9 cellular contexts compared by ENCODE assay signal in genomic region chr17:75688209-75688771, GRCh38. TPM values are rescaled to one million over a fixed set of nuclear protein-coding genes. Genes with fewer than 3 reads are reported as not detected.
DNase-seq lines count a peak whose midpoint lies in the region; ATAC-seq and TF ChIP-seq lines count a peak whose summit lies in the region.
"Had no signal": no experiment of that assay in that cellular context is flagged by ENCODE, and none has a peak within 500 bp of the region (broad histone marks: within the 10 kb centered on the region; RNA-seq: fewer than 3 reads in every experiment).

No MANE protein-coding gene starts in this region.

- no peaks in the 10 kb centered on the region for H4K20me1 ChIP-seq in mammary epithelial cell (ENCODE audit: insufficient read depth, low read length)

- no peak for TF ChIP-seq CTCF in mammary epithelial cell (conservative IDR thresholded peaks at IDR 0.05 in 1 of 2, IDR thresholded peaks at IDR 0.05 in 1 of 2; ENCODE audit: extremely low read depth in 1 of 2, insufficient read depth in 1 of 2, low read depth in 1 of 2, low read length in 2 of 2)

- intact Hi-C loops in mammary epithelial cell (cut with micrococcal nuclease): loop anchor here (10.0 kb wide), 1 partner anchor 187 kb away; the partner anchor contains the start of gene TRIM47
- intact Hi-C loops in naive thymus-derived CD4-positive, alpha-beta T cell (cut with micrococcal nuclease): loop anchor here in 1 of 2 donors (2.0 kb wide), 1 partner anchor 13 kb away; no protein-coding TSS in a partner anchor

- dilution Hi-C loops in mammary epithelial cell (cut with HindIII; ENCODE audit: low sequenced_read_pairs): no loop called here

- H3K27ac Mint-ChIP-seq in naive thymus-derived CD4-positive, alpha-beta T cell: peak overlapping the region; percentile 78 to 95 (median 93)

- ATAC-seq in naive thymus-derived CD4-positive, alpha-beta T cell: peak; percentile 47
- ATAC-seq in GM18870 (IDR thresholded peaks at IDR 0.05; ENCODE audit: unreplicated experiment): no peak

- WGBS in mammary epithelial cell (ENCODE audit: low coverage, missing lambda C conversion rate): 18% methylated on average over 10 of the region's 11 CpGs

- peaks cover 96% of the 10 kb centered on the region for H3K4me1 ChIP-seq in mammary epithelial cell (ENCODE audit: insufficient read depth, low read length)
- H3K4me1 ChIP-seq in naive thymus-derived CD4-positive, alpha-beta T cell (ENCODE audit: control insufficient read depth in 2 of 2, insufficient read depth in 2 of 2, low read length in 2 of 2): peaks cover 0 to 31% of the 10 kb centered on the region in 2 donors

- H3K9me3 Mint-ChIP-seq in naive thymus-derived CD4-positive, alpha-beta T cell: no peaks in the 10 kb centered on the region

- peak overlapping the region; percentile 97 for H3K27ac ChIP-seq in mammary epithelial cell (ENCODE audit: insufficient read depth, low read depth, low read length)
- peak overlapping the region; percentile 69 for H3K27ac ChIP-seq in naive thymus-derived CD4-positive, alpha-beta T cell (ENCODE audit: low read depth, low read length)
- H3K27ac ChIP-seq: testis had no signal

- no peaks in the 10 kb centered on the region for H3K27me3 Mint-ChIP-seq in naive thymus-derived CD4-positive, alpha-beta T cell

- BruUV-seq in mammary epithelial cell (replicated peaks; lab: Mats Ljungman, UMichigan): no TSS peak

- in situ Hi-C loops in mammary epithelial cell (cut with MboI; ENCODE audit: low sequenced_read_pairs in 2 of 2): no loop called here

- peak overlapping the region in 8 of 10 donors; percentile 28 to 73 (median 48) for H3K4me3 Mint-ChIP-seq in naive thymus-derived CD4-positive, alpha-beta T cell

- H3K36me3 ChIP-seq in mammary epithelial cell (ENCODE audit: insufficient read depth, low read length): peaks cover 5% of the 10 kb centered on the region
- peaks cover 0 to 36% (median 0%) of the 10 kb centered on the region in 3 experiments for H3K36me3 ChIP-seq in naive thymus-derived CD4-positive, alpha-beta T cell (ENCODE audit: control insufficient read depth in 2 of 3, insufficient read depth in 3 of 3, low read length in 3 of 3)

- H3K79me2 ChIP-seq in mammary epithelial cell (ENCODE audit: insufficient read depth, low read length): peaks cover 55% of the 10 kb centered on the region

- POLR2A ChIA-PET in naive thymus-derived CD4-positive, alpha-beta T cell (lab: Charles Lee): no interaction called here

- CTCF ChIA-PET in mammary epithelial cell (lab: Charles Lee; ENCODE audit: low non-redundant PET): interaction anchor here (0.6 kb wide), 1 partner anchor 33 kb away, joined by 3 read pairs; the partner anchor contains the start of gene ITGB4
- CTCF ChIA-PET in naive thymus-derived CD4-positive, alpha-beta T cell (lab: Charles Lee): interaction anchor here (0.6 to 2.5 kb wide), 4 partner anchors 13 to 76 kb away, joined by 3 to 16 read pairs (median 10); partner anchors contain the start of gene ITGB4

- H3K9ac ChIP-seq in mammary epithelial cell (ENCODE audit: insufficient read depth, low read length): peak overlapping the region; percentile 84

- no peak overlapping the region for H3K4me3 ChIP-seq in mammary epithelial cell (replicated peaks in 1 of 3; ENCODE audit: insufficient read depth in 1 of 3, low read depth in 2 of 3, low read length in 3 of 3)
- no peak overlapping the region for H3K4me3 ChIP-seq in naive thymus-derived CD4-positive, alpha-beta T cell (ENCODE audit: low read length)
- H3K4me3 ChIP-seq: testis had no signal

- H3K4me2 ChIP-seq in mammary epithelial cell (ENCODE audit: insufficient read depth, low read depth, low read length): peak overlapping the region; percentile 40

- no peaks in the 10 kb centered on the region for H3K27me3 ChIP-seq in mammary epithelial cell (ENCODE audit: insufficient read depth, low read length)
- H3K27me3 ChIP-seq in naive thymus-derived CD4-positive, alpha-beta T cell (ENCODE audit: control insufficient read depth in 2 of 2, insufficient read depth in 2 of 2, low read length in 2 of 2): no peaks in the 10 kb centered on the region
- H3K27me3 ChIP-seq: testis had no signal

- H3K4me1 Mint-ChIP-seq in naive thymus-derived CD4-positive, alpha-beta T cell: peaks cover 39 to 81% (median 67%) of the 10 kb centered on the region in 7 donors

- H3K36me3 Mint-ChIP-seq in naive thymus-derived CD4-positive, alpha-beta T cell: peaks cover 0 to 18% (median 4%) of the 10 kb centered on the region in 5 donors

- H2AFZ ChIP-seq in mammary epithelial cell (ENCODE audit: low read depth, low read length): no peak overlapping the region

- DNase-seq in AML-193 (lab: John Stamatoyannopoulos, UW): peak; percentile 44 to 56
- DNase-seq in MV-4-11 (lab: John Stamatoyannopoulos, UW): peak; percentile 74
- DNase-seq in mammary epithelial cell: peak; percentile 77
- no peak for DNase-seq in naive thymus-derived CD4-positive, alpha-beta T cell
- no peak for DNase-seq in iPS-NIHi7 (ENCODE audit: extremely low spot score)
- DNase-seq in NCI-H510A (lab: John Stamatoyannopoulos, UW): no peak
- no peak for DNase-seq in mesenteric fat pad (ENCODE audit: low spot score)
- DNase-seq: testis had no signal

- no peaks in the 10 kb centered on the region for H3K9me3 ChIP-seq in mammary epithelial cell (replicated peaks; ENCODE audit: insufficient read depth, low read length)
- H3K9me3 ChIP-seq in naive thymus-derived CD4-positive, alpha-beta T cell (ENCODE audit: control insufficient read depth in 2 of 3, low read length in 3 of 3): no peaks in the 10 kb centered on the region
- H3K9me3 ChIP-seq: testis had no signal

RNA-seq across cellular contexts. Expression of gene SAP30BP, which starts 21.2 kb away (rescaled TPM):
- 100 to 1,000 TPM in 1 of 2 donors, 10 to 100 TPM in 1; 49.0 to 105 TPM for total RNA-seq in mammary epithelial cell
- 85.8 TPM for polyA plus RNA-seq in mammary epithelial cell
- polyA minus RNA-seq in mammary epithelial cell: 78.9 TPM
- total RNA-seq in naive thymus-derived CD4-positive, alpha-beta T cell: 100 to 1,000 TPM in 4 of 5 experiments, 10 to 100 TPM in 1; 97.6 to 198 (median 116) TPM
- polyA plus RNA-seq in naive thymus-derived CD4-positive, alpha-beta T cell: 10 to 100 TPM; 69.5 to 76.1 TPM
- 86.0 TPM for total RNA-seq in mesenteric fat pad

RNA-seq across cellular contexts. Expression of gene RECQL5, which starts 21.3 kb away (rescaled TPM):
- total RNA-seq in mammary epithelial cell: 10 to 100 TPM; 25.3 to 34.8 TPM
- 14.5 TPM for polyA plus RNA-seq in mammary epithelial cell
- polyA minus RNA-seq in mammary epithelial cell: 27.2 TPM
- total RNA-seq in naive thymus-derived CD4-positive, alpha-beta T cell: 10 to 100 TPM; 38.7 to 76.5 (median 49.2) TPM
- 10 to 100 TPM; 12.4 to 25.9 TPM for polyA plus RNA-seq in naive thymus-derived CD4-positive, alpha-beta T cell
- 12.7 TPM for total RNA-seq in mesenteric fat pad

RNA-seq across cellular contexts. Expression of gene ITGB4, which starts 33.0 kb away (rescaled TPM):
- 1,000 to 10,000 TPM; 2,525 to 2,618 TPM for total RNA-seq in mammary epithelial cell
- polyA plus RNA-seq in mammary epithelial cell: 1,059 TPM
- polyA minus RNA-seq in mammary epithelial cell: 2,510 TPM
- 1 to 10 TPM in 3 of 5 experiments, under 1 TPM in 2; 0.49 to 1.8 (median 1.2) TPM for total RNA-seq in naive thymus-derived CD4-positive, alpha-beta T cell
- polyA plus RNA-seq in naive thymus-derived CD4-positive, alpha-beta T cell: under 1 TPM; 0.09 to 0.35 TPM
- total RNA-seq in mesenteric fat pad: 13.9 TPM

RNA-seq across cellular contexts. Expression of gene SMIM5, which starts 55.1 kb away (rescaled TPM):
- total RNA-seq in mammary epithelial cell (not detected), mesenteric fat pad (0.42 TPM)
- polyA plus RNA-seq in mammary epithelial cell: 0.03 TPM
- not detected for polyA minus RNA-seq in mammary epithelial cell
- 1 to 10 TPM in 2 of 5 experiments, under 1 TPM in 3; 0.43 to 2.4 (median 0.84) TPM for total RNA-seq in naive thymus-derived CD4-positive, alpha-beta T cell
- under 1 TPM; 0.06 to 0.22 TPM for polyA plus RNA-seq in naive thymus-derived CD4-positive, alpha-beta T cell

Comparison
In these comparisons a context has a peak if more than half of its experiments do, and no peak if none do; other contexts are left out.
1. DNase-seq: peak in AML-193 (2 of 2), MV-4-11 (single experiment) and mammary epithelial cell (single experiment); none in naive thymus-derived CD4-positive, alpha-beta T cell (0 of 9), iPS-NIHi7 (single experiment), NCI-H510A (single experiment) and mesenteric fat pad (single experiment).
2. RNA of gene ITGB4, which starts 33.0 kb away (total RNA-seq): 2,525 to 2,618 TPM in mammary epithelial cell; 13.9 TPM in mesenteric fat pad (single experiment) and 0.49 to 1.8 TPM in naive thymus-derived CD4-positive, alpha-beta T cell; every median in the first group is over 100 times any median in the second.